ENCODE assay signal across 1 cellular context in genomic region chr12:27142102-27142721, GRCh38.
TF ChIP-seq lines count a peak whose summit lies in the region.

No MANE protein-coding gene starts in this region.

TF ChIP-seq in GM12878, 131 proteins besides CTCF, POLR2A, EP300 and RAD21 (continued from another document):
- TF ChIP-seq USF2 (IDR thresholded peaks at IDR 0.05; ENCODE audit: borderline replicate concordance, low read depth, low read length), result no peak
- no peak for TF ChIP-seq STAT1 (conservative IDR thresholded peaks at IDR 0.05)
- peak; percentile 61 for TF ChIP-seq IKZF1 (conservative IDR thresholded peaks at IDR 0.05)
- peak; percentile 65 for TF ChIP-seq IKZF2 (IDR thresholded peaks at IDR 0.05)
- no peak for TF ChIP-seq SPI1 (IDR thresholded peaks at IDR 0.05; ENCODE audit: borderline replicate concordance, insufficient read depth, low read depth, low read length)
- no peak for TF ChIP-seq NR2C2 (IDR thresholded peaks at IDR 0.05; ENCODE audit: borderline replicate concordance, control insufficient read depth, insufficient read length, low read depth)
- peak; percentile 54; the same call in 1 of the 2 replicates for TF ChIP-seq YY1 (IDR thresholded peaks at IDR 0.05; ENCODE audit: low read depth, low read length)
- TF ChIP-seq POLR2AphosphoS5 (IDR thresholded peaks at IDR 0.05; ENCODE audit: low read length), result no peak
- TF ChIP-seq HSF1 (IDR thresholded peaks at IDR 0.05; ENCODE audit: low read depth, low read length), result no peak
- TF ChIP-seq CHD2 (IDR thresholded peaks at IDR 0.05; ENCODE audit: borderline replicate concordance, low read depth, low read length), result no peak
- TF ChIP-seq E2F4 (IDR thresholded peaks at IDR 0.05; ENCODE audit: low read depth, low read length), result no peak
- no peak for TF ChIP-seq ELK1 (IDR thresholded peaks at IDR 0.05; ENCODE audit: low read depth, low read length)
- TF ChIP-seq ZNF274 (IDR thresholded peaks at IDR 0.05; ENCODE audit: insufficient read depth, insufficient read length), result no peak
- TF ChIP-seq SREBF1 (IDR thresholded peaks at IDR 0.05; ENCODE audit: low read length), result no peak
- no peak for TF ChIP-seq WRNIP1 (IDR thresholded peaks at IDR 0.05; ENCODE audit: borderline replicate concordance, low read depth, low read length)
- peak; percentile 70; the same call in 1 of the 2 replicates for TF ChIP-seq SMC3 (IDR thresholded peaks at IDR 0.05; ENCODE audit: borderline replicate concordance, low read length)
- no peak for TF ChIP-seq BCL11A (IDR thresholded peaks at IDR 0.05; ENCODE audit: low read depth, low read length)
- no peak for TF ChIP-seq KLF5 (IDR thresholded peaks at IDR 0.05; ENCODE audit: partially characterized antibody)
- peak; percentile 24; the same call in 1 of the 2 replicates for TF ChIP-seq RELB (IDR thresholded peaks at IDR 0.05; ENCODE audit: low read depth)
- no peak for TF ChIP-seq SMAD5 (IDR thresholded peaks at IDR 0.05; ENCODE audit: low read depth)
- TF ChIP-seq DPF2 (IDR thresholded peaks at IDR 0.05), result no peak
- no peak for TF ChIP-seq RUNX3 (IDR thresholded peaks at IDR 0.05; ENCODE audit: low read length)
- TF ChIP-seq EZH2 (IDR thresholded peaks at IDR 0.05; ENCODE audit: borderline replicate concordance, control insufficient read depth, low read depth, low read length), result no peak
- TF ChIP-seq ZBTB40 (IDR thresholded peaks at IDR 0.05; ENCODE audit: borderline replicate concordance), result no peak
- no peak for TF ChIP-seq TAF1 (IDR thresholded peaks at IDR 0.05; ENCODE audit: borderline replicate concordance, low read depth, low read length)
- TF ChIP-seq ETV6 (conservative IDR thresholded peaks at IDR 0.05 in 1 of 2, IDR thresholded peaks at IDR 0.05 in 1 of 2; ENCODE audit: borderline replicate concordance in 1 of 2, low read depth in 1 of 2), result no peak
- no peak for TF ChIP-seq ATF2 (IDR thresholded peaks at IDR 0.05; ENCODE audit: low read length)
- TF ChIP-seq, protein P1, sequence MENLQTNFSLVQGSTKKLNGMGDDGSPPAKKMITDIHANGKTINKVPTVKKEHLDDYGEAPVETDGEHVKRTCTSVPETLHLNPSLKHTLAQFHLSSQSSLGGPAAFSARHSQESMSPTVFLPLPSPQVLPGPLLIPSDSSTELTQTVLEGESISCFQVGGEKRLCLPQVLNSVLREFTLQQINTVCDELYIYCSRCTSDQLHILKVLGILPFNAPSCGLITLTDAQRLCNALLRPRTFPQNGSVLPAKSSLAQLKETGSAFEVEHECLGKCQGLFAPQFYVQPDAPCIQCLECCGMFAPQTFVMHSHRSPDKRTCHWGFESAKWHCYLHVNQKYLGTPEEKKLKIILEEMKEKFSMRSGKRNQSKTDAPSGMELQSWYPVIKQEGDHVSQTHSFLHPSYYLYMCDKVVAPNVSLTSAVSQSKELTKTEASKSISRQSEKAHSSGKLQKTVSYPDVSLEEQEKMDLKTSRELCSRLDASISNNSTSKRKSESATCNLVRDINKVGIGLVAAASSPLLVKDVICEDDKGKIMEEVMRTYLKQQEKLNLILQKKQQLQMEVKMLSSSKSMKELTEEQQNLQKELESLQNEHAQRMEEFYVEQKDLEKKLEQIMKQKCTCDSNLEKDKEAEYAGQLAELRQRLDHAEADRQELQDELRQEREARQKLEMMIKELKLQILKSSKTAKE (IDR thresholded peaks at IDR 0.05; ENCODE audit: low read depth, poor library complexity, severe bottlenecking), result no peak
- TF ChIP-seq, protein P2, sequence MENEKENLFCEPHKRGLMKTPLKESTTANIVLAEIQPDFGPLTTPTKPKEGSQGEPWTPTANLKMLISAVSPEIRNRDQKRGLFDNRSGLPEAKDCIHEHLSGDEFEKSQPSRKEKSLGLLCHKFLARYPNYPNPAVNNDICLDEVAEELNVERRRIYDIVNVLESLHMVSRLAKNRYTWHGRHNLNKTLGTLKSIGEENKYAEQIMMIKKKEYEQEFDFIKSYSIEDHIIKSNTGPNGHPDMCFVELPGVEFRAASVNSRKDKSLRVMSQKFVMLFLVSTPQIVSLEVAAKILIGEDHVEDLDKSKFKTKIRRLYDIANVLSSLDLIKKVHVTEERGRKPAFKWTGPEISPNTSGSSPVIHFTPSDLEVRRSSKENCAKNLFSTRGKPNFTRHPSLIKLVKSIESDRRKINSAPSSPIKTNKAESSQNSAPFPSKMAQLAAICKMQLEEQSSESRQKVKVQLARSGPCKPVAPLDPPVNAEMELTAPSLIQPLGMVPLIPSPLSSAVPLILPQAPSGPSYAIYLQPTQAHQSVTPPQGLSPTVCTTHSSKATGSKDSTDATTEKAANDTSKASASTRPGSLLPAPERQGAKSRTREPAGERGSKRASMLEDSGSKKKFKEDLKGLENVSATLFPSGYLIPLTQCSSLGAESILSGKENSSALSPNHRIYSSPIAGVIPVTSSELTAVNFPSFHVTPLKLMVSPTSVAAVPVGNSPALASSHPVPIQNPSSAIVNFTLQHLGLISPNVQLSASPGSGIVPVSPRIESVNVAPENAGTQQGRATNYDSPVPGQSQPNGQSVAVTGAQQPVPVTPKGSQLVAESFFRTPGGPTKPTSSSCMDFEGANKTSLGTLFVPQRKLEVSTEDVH (IDR thresholded peaks at IDR 0.05; ENCODE audit: low read depth, partially characterized antibody), result no peak
- no peak for TF ChIP-seq RB1 (IDR thresholded peaks at IDR 0.05; ENCODE audit: borderline replicate concordance)
- no peak for TF ChIP-seq ZSCAN29 (IDR thresholded peaks at IDR 0.05)
- no peak for TF ChIP-seq BHLHE40 (IDR thresholded peaks at IDR 0.05; ENCODE audit: borderline replicate concordance in 1 of 2, low read depth in 2 of 2, low read length in 1 of 2)
- no peak for TF ChIP-seq SREBF2 (IDR thresholded peaks at IDR 0.05; ENCODE audit: low read length)
- TF ChIP-seq EED (IDR thresholded peaks at IDR 0.05; ENCODE audit: low read depth), result peak; percentile 75
- no peak for TF ChIP-seq EGR1 (IDR thresholded peaks at IDR 0.05; ENCODE audit: borderline replicate concordance in 1 of 2, low read depth in 2 of 2, low read length in 2 of 2)
- TF ChIP-seq HDAC6 (IDR thresholded peaks at IDR 0.05; ENCODE audit: unreplicated experiment), result no peak
- no peak for TF ChIP-seq FOXM1 (IDR thresholded peaks at IDR 0.05; ENCODE audit: low read depth, low read length)
- no peak for TF ChIP-seq TCF7 (IDR thresholded peaks at IDR 0.05; ENCODE audit: borderline replicate concordance)
- TF ChIP-seq PAX5 (IDR thresholded peaks at IDR 0.05; ENCODE audit: borderline replicate concordance, low read depth, low read length), result no peak
